In genomic region chr17:16470302-16470701, GRCh38 we compare ENCODE assay signal across 13 cellular contexts. TPM values are rescaled to one million over a fixed set of nuclear protein-coding genes. Genes with fewer than 3 reads are reported as not detected.
DNase-seq lines count a peak whose midpoint lies in the region; ATAC-seq and TF ChIP-seq lines count a peak whose summit lies in the region.
"Had no signal": no experiment of that assay in that cellular context is flagged by ENCODE, and none has a peak within 500 bp of the region (broad histone marks: within the 10 kb centered on the region; RNA-seq: fewer than 3 reads in every experiment).

No MANE protein-coding gene starts in this region.

- H3K36me3 ChIP-seq in spleen (no peaks in the 10 kb centered on the region), BE2C (no peaks in the 10 kb centered on the region)
- H3K36me3 ChIP-seq: vagina had no signal

- H3K4me3 Mint-ChIP-seq in WTC11: no peak overlapping the region
- no peak overlapping the region for H3K4me3 Mint-ChIP-seq in activated T-helper 2 cell treated with anti-CD3 and anti-CD28 coated beads, Interferon-gamma antibody, Interleukin-2, Interleukin-4, amounts not matched to agents 10 μg/mL and 5 μg/mL and 100 μg/mL, durations not matched to agents 14 hours and 24 hours and 36 hours (ENCODE audit: low read depth)
- H3K4me3 Mint-ChIP-seq: activated naive CD8-positive, alpha-beta T cell treated with anti-CD3 and anti-CD28 coated beads, Interleukin-2, amount 50 U/mL, for 24 hours had no signal

- DNase-seq in NCI-H1436 (lab: John Stamatoyannopoulos, UW): peak; percentile 33
- no peak for DNase-seq in NCI-H1436 treated with DMSO at 0.1 percent for 48 hours (lab: John Stamatoyannopoulos, UW)
- DNase-seq in WTC11 (ENCODE audit: low spot score): no peak
- no peak for DNase-seq in fibroblast of villous mesenchyme (ENCODE audit: low read depth)
- DNase-seq in spleen: no peak
- no peak for DNase-seq in activated T-helper 2 cell treated with anti-CD3 and anti-CD28 coated beads, Interferon-gamma antibody, Interleukin-2, Interleukin-4, amounts not matched to agents 10 μg/mL and 5 μg/mL and 100 μg/mL, durations not matched to agents 14 hours and 24 hours and 36 hours (ENCODE audit: low spot score)
- no peak for DNase-seq in BE2C
- DNase-seq: ACHN; activated CD8-positive, alpha-beta memory T cell treated with anti-CD3 and anti-CD28 coated beads, Interleukin-2, amount 50 U/mL, for 4 hours; activated naive CD8-positive, alpha-beta T cell treated with anti-CD3 and anti-CD28 coated beads, Interleukin-2, amount 50 U/mL, for 24 hours; GM23248 had no signal

- H3K4me1 ChIP-seq in spleen (peaks cover 3 to 82% (median 40%) of the 10 kb centered on the region in 6 donors), BE2C (no peaks in the 10 kb centered on the region)

- H3K27me3 Mint-ChIP-seq in WTC11 (ENCODE audit: low read depth): no peaks in the 10 kb centered on the region
- no peaks in the 10 kb centered on the region for H3K27me3 Mint-ChIP-seq in activated T-helper 2 cell treated with anti-CD3 and anti-CD28 coated beads, Interferon-gamma antibody, Interleukin-2, Interleukin-4, amounts not matched to agents 10 μg/mL and 5 μg/mL and 100 μg/mL, durations not matched to agents 14 hours and 24 hours and 36 hours (ENCODE audit: low read depth)
- H3K27me3 Mint-ChIP-seq: activated naive CD8-positive, alpha-beta T cell treated with anti-CD3 and anti-CD28 coated beads, Interleukin-2, amount 50 U/mL, for 24 hours had no signal

- no peaks in the 10 kb centered on the region for H3K9me3 Mint-ChIP-seq in WTC11
- no peaks in the 10 kb centered on the region for H3K9me3 Mint-ChIP-seq in activated T-helper 2 cell treated with anti-CD3 and anti-CD28 coated beads, Interferon-gamma antibody, Interleukin-2, Interleukin-4, amounts not matched to agents 10 μg/mL and 5 μg/mL and 100 μg/mL, durations not matched to agents 14 hours and 24 hours and 36 hours
- H3K9me3 Mint-ChIP-seq: activated naive CD8-positive, alpha-beta T cell treated with anti-CD3 and anti-CD28 coated beads, Interleukin-2, amount 50 U/mL, for 24 hours had no signal

- WGBS in spleen, 5 donors: 49 to 86% (median 64%) methylated on average over 9 of the region's 9 CpGs

- peak overlapping the region in 7 of 8 donors; percentile 15 to 81 (median 49) for H3K27ac ChIP-seq in spleen
- H3K27ac ChIP-seq: GM23248, vagina had no signal

- ATAC-seq in WTC11 (peak; percentile 28; the same call in 1 of the 2 replicates), HG02852 (IDR thresholded peaks at IDR 0.05; ENCODE audit: unreplicated experiment) (no peak)
- ATAC-seq: activated naive CD8-positive, alpha-beta T cell treated with anti-CD3 and anti-CD28 coated beads, Interleukin-2, amount 50 U/mL, for 24 hours had no signal

- H3K27me3 ChIP-seq in spleen (replicated peaks in 1 of 7) (no peaks in the 10 kb centered on the region), BE2C (no peaks in the 10 kb centered on the region)
- H3K27me3 ChIP-seq: vagina had no signal

- no peak for TF ChIP-seq POLR2A in spleen (IDR thresholded peaks at IDR 0.05)

- H3K9me3 ChIP-seq in spleen (no peaks in the 10 kb centered on the region), BE2C (no peaks in the 10 kb centered on the region)
- H3K9me3 ChIP-seq: vagina had no signal

- no peak overlapping the region for H3K27ac Mint-ChIP-seq in WTC11
- no peak overlapping the region for H3K27ac Mint-ChIP-seq in activated T-helper 2 cell treated with anti-CD3 and anti-CD28 coated beads, Interferon-gamma antibody, Interleukin-2, Interleukin-4, amounts not matched to agents 10 μg/mL and 5 μg/mL and 100 μg/mL, durations not matched to agents 14 hours and 24 hours and 36 hours
- H3K27ac Mint-ChIP-seq: activated naive CD8-positive, alpha-beta T cell treated with anti-CD3 and anti-CD28 coated beads, Interleukin-2, amount 50 U/mL, for 24 hours had no signal

- intact Hi-C loops in spleen (cut with DNase I; ENCODE audit: low total_unique reads): no loop called here
- intact Hi-C loops in activated T-helper 2 cell treated with anti-CD3 and anti-CD28 coated beads, Interferon-gamma antibody, Interleukin-2, Interleukin-4, amounts not matched to agents 10 μg/mL and 5 μg/mL and 100 μg/mL, durations not matched to agents 14 hours and 24 hours and 36 hours (cut with micrococcal nuclease): no loop called here

- TF ChIP-seq CTCF in WTC11 (IDR thresholded peaks at IDR 0.05) (no peak), fibroblast of villous mesenchyme (IDR thresholded peaks at IDR 0.05; ENCODE audit: insufficient read depth, low read depth, low read length) (peak; percentile 4), spleen (IDR thresholded peaks at IDR 0.05 in 8 of 11, conservative IDR thresholded peaks at IDR 0.05 in 3 of 11) (peak in 2 of 11 experiments; percentile 14 to 25), BE2C (IDR thresholded peaks at IDR 0.05; ENCODE audit: low read depth, low read length) (no peak)

- no peak overlapping the region for H3K4me3 ChIP-seq in fibroblast of villous mesenchyme (ENCODE audit: low read depth, low read length)
- no peak overlapping the region for H3K4me3 ChIP-seq in spleen
- no peak overlapping the region for H3K4me3 ChIP-seq in BE2C (ENCODE audit: low read depth, low read length)
- H3K4me3 ChIP-seq: GM23248, vagina had no signal

- no peaks in the 10 kb centered on the region; the same call in 1 of the 2 replicates for H3K36me3 Mint-ChIP-seq in WTC11
- H3K36me3 Mint-ChIP-seq in activated T-helper 2 cell treated with anti-CD3 and anti-CD28 coated beads, Interferon-gamma antibody, Interleukin-2, Interleukin-4, amounts not matched to agents 10 μg/mL and 5 μg/mL and 100 μg/mL, durations not matched to agents 14 hours and 24 hours and 36 hours (ENCODE audit: low read depth): no peaks in the 10 kb centered on the region

- H3K4me1 Mint-ChIP-seq in WTC11: peaks cover 57% of the 10 kb centered on the region
- no peaks in the 10 kb centered on the region for H3K4me1 Mint-ChIP-seq in activated T-helper 2 cell treated with anti-CD3 and anti-CD28 coated beads, Interferon-gamma antibody, Interleukin-2, Interleukin-4, amounts not matched to agents 10 μg/mL and 5 μg/mL and 100 μg/mL, durations not matched to agents 14 hours and 24 hours and 36 hours (ENCODE audit: low read depth)
- H3K4me1 Mint-ChIP-seq: activated naive CD8-positive, alpha-beta T cell treated with anti-CD3 and anti-CD28 coated beads, Interleukin-2, amount 50 U/mL, for 24 hours had no signal

- CTCF ChIA-PET in WTC11 (lab: Charles Lee): interaction anchor here (0.6 to 1.4 kb wide), 4 partner anchors 17 to 65 kb away, joined by 3 to 5 read pairs (median 3); no protein-coding TSS in a partner anchor

- POLR2A ChIA-PET in WTC11 (lab: Charles Lee): interaction anchor here (1.0 kb wide), 1 partner anchor 18 kb away, joined by 4 read pairs; no protein-coding TSS in a partner anchor

TF ChIP-seq in WTC11, 78 proteins besides CTCF, POLR2A, EP300 and RAD21 (continues in another document):
- TF ChIP-seq ZNF138 (CRISPR knock-in tag; conservative IDR thresholded peaks at IDR 0.05): no peak
- no peak for TF ChIP-seq ZNF425 (CRISPR knock-in tag; conservative IDR thresholded peaks at IDR 0.05)
- TF ChIP-seq ZNF317 (CRISPR knock-in tag; IDR thresholded peaks at IDR 0.05; ENCODE audit: borderline replicate concordance, low read depth): no peak
- no peak for TF ChIP-seq FOXJ3 (CRISPR knock-in tag; IDR thresholded peaks at IDR 0.05; ENCODE audit: borderline replicate concordance)

RNA-seq across cellular contexts. Expression of gene LRRC75A, which starts 21.7 kb away (rescaled TPM):
- total RNA-seq in WTC11 (2021) (13.7 to 22.9 TPM (median 14.7 TPM) in 3 replicates), fibroblast of villous mesenchyme (0.32 and 2.6 TPM in 2 replicates), spleen (10 to 100 TPM; 12.1 to 26.4 (median 22.3) TPM)
- polyA plus RNA-seq in spleen: 10 to 100 TPM in 1 of 3 donors, 1 to 10 TPM in 2; 4.2 to 10.5 (median 4.8) TPM
- total RNA-seq in activated T-helper 2 cell treated with anti-CD3 and anti-CD28 coated beads, Interferon-gamma antibody, Interleukin-2, Interleukin-4, amounts not matched to agents 10 μg/mL and 5 μg/mL and 100 μg/mL, durations not matched to agents 14 hours and 24 hours and 36 hours: 2.0 and 2.6 TPM in 2 replicates
- polyA plus RNA-seq in BE2C (2012; ENCODE audit: insufficient read depth, insufficient read length, low read depth): 1.6 TPM

RNA-seq across cellular contexts. Expression of gene TRPV2, which starts 54.9 kb away (rescaled TPM):
- total RNA-seq in WTC11 (2021) (3.5 to 4.9 TPM (median 4.3 TPM) in 3 replicates), fibroblast of villous mesenchyme (53.5 and 106 TPM in 2 replicates), spleen (10 to 100 TPM; 44.8 to 85.7 (median 50.2) TPM)
- 10 to 100 TPM; 37.0 to 61.3 (median 55.0) TPM for polyA plus RNA-seq in spleen
- total RNA-seq in activated T-helper 2 cell treated with anti-CD3 and anti-CD28 coated beads, Interferon-gamma antibody, Interleukin-2, Interleukin-4, amounts not matched to agents 10 μg/mL and 5 μg/mL and 100 μg/mL, durations not matched to agents 14 hours and 24 hours and 36 hours: 44.4 and 46.8 TPM in 2 replicates
- 3.6 TPM for polyA plus RNA-seq in BE2C (2012; ENCODE audit: insufficient read depth, insufficient read length, low read depth)
